In genomic region chr2:10255189-10256030, GRCh38 we compare ENCODE assay signal across 31 cellular contexts. TPM values are rescaled to one million over a fixed set of nuclear protein-coding genes. Genes with fewer than 3 reads are reported as not detected.
DNase-seq lines count a peak whose midpoint lies in the region; ATAC-seq and TF ChIP-seq lines count a peak whose summit lies in the region.
"Had no signal": no experiment of that assay in that cellular context is flagged by ENCODE, and none has a peak within 500 bp of the region (broad histone marks: within the 10 kb centered on the region; RNA-seq: fewer than 3 reads in every experiment).

No MANE protein-coding gene starts in this region.

- ATAC-seq in Right ventricle myocardium superior (ENCODE audit: poor library complexity) (no peak), heart right ventricle (no peak), lower lobe of right lung (no peak), T-helper 17 cell (no peak)
- ATAC-seq: activated CD4-positive, CD25-positive, alpha-beta regulatory T cell treated with anti-CD3 and anti-CD28 coated beads, Interleukin-2, amount 50 U/mL, for 24 hours; activated naive CD4-positive, alpha-beta T cell treated with anti-CD3 and anti-CD28 coated beads, Interleukin-2, amount 50 U/mL, for 72 hours had no signal

- H3K4me1 ChIP-seq in heart right ventricle (no peaks in the 10 kb centered on the region), lower lobe of right lung (peaks cover 9% of the 10 kb centered on the region), spleen (peaks cover 0 to 13% (median 0%) of the 10 kb centered on the region in 6 donors)
- H3K4me1 ChIP-seq: esophagus squamous epithelium, HAP-1, psoas muscle, tibial artery had no signal

- peaks cover 0 to 8% (median 5%) of the 10 kb centered on the region in 11 donors for H3K9me3 ChIP-seq in heart right ventricle
- H3K9me3 ChIP-seq in lower lobe of right lung: peaks cover 4% of the 10 kb centered on the region
- H3K9me3 ChIP-seq in spleen: peaks cover 0 to 8% (median 7%) of the 10 kb centered on the region in 8 donors
- H3K9me3 ChIP-seq in T-helper 17 cell (ENCODE audit: control insufficient read depth, low read length, poor library complexity, severe bottlenecking): no peaks in the 10 kb centered on the region
- H3K9me3 ChIP-seq: HAP-1 had no signal

- peaks cover 6% of the 10 kb centered on the region for H3K9me3 Mint-ChIP-seq in chondrocyte (ENCODE audit: low read depth)

- H3K27ac ChIP-seq in heart right ventricle: no peak overlapping the region
- no peak overlapping the region for H3K27ac ChIP-seq in lower lobe of right lung
- H3K27ac ChIP-seq in spleen: no peak overlapping the region
- H3K27ac ChIP-seq: cardiac muscle cell, esophagus squamous epithelium, hepatocyte, KMS-11, psoas muscle, SK-N-MC, tibial artery had no signal

- H3K4me3 ChIP-seq in heart right ventricle (no peak overlapping the region), lower lobe of right lung (no peak overlapping the region), spleen (no peak overlapping the region)
- H3K4me3 ChIP-seq: cardiac muscle cell, esophagus squamous epithelium, HAP-1, hepatocyte, lung, mucosa of descending colon, psoas muscle, SK-N-MC, tibial artery had no signal

- H3K4me1 Mint-ChIP-seq in chondrocyte (ENCODE audit: low read depth) (no peaks in the 10 kb centered on the region), T-helper 17 cell (peaks cover 3% of the 10 kb centered on the region)
- H3K4me1 Mint-ChIP-seq: neural crest cell had no signal

- TF ChIP-seq POLR2A in spleen (IDR thresholded peaks at IDR 0.05): no peak

- WGBS in heart right ventricle, 2 donors: 81 to 85% methylated on average over 18 of the region's 18 CpGs
- WGBS in spleen, 5 donors: 70 to 83% (median 73%) methylated on average over 14 to 18 of the region's 18 CpGs

- no peak overlapping the region for H3K27ac Mint-ChIP-seq in chondrocyte (ENCODE audit: unreplicated experiment)
- H3K27ac Mint-ChIP-seq in T-helper 17 cell: no peak overlapping the region
- H3K27ac Mint-ChIP-seq: activated naive CD4-positive, alpha-beta T cell treated with anti-CD3 and anti-CD28 coated beads, Interleukin-2, amount 50 U/mL, for 72 hours had no signal

- H3K36me3 Mint-ChIP-seq in chondrocyte (ENCODE audit: low read depth): peaks cover 7% of the 10 kb centered on the region
- peaks cover 2% of the 10 kb centered on the region for H3K36me3 Mint-ChIP-seq in T-helper 17 cell (ENCODE audit: low read depth)

- no peak overlapping the region for H3K4me3 Mint-ChIP-seq in chondrocyte (ENCODE audit: unreplicated experiment)
- no peak overlapping the region for H3K4me3 Mint-ChIP-seq in T-helper 17 cell
- H3K4me3 Mint-ChIP-seq: neural crest cell had no signal

- no peaks in the 10 kb centered on the region for H3K27me3 ChIP-seq in heart right ventricle
- H3K27me3 ChIP-seq in lower lobe of right lung (ENCODE audit: low read depth): no peaks in the 10 kb centered on the region
- H3K27me3 ChIP-seq in spleen (replicated peaks in 1 of 7): peaks cover 0 to 19% (median 0%) of the 10 kb centered on the region in 7 donors
- H3K27me3 ChIP-seq: cardiac muscle cell, hepatocyte had no signal

- H3K36me3 ChIP-seq in heart right ventricle (no peaks in the 10 kb centered on the region), lower lobe of right lung (no peaks in the 10 kb centered on the region), spleen (no peaks in the 10 kb centered on the region)
- H3K36me3 ChIP-seq: cardiac muscle cell, esophagus squamous epithelium, HAP-1, tibial artery had no signal

- DNase-seq in Right ventricle myocardium superior: peak; percentile 25
- no peak for DNase-seq in heart right ventricle
- DNase-seq in chondrocyte (ENCODE audit: low spot score): peak; percentile 69
- DNase-seq in lower lobe of right lung: peak; percentile 31
- DNase-seq in spleen: peak; percentile 75
- DNase-seq in kidney tubule cell (ENCODE audit: low spot score): no peak
- DNase-seq in COR-L47 (lab: John Stamatoyannopoulos, UW): no peak
- DNase-seq in T-helper 17 cell: no peak
- DNase-seq: activated CD4-positive, alpha-beta T cell treated with anti-CD3 and anti-CD28 coated beads, Interleukin-2, amount 50 U/mL, for 48 hours; activated CD8-positive, alpha-beta memory T cell treated with anti-CD3 and anti-CD28 coated beads, Interleukin-2, amount 50 U/mL, for 48 hours; anterior cingulate cortex; DMS153; esophagus squamous epithelium; foreskin melanocyte; MM.1S; NCI-H1436; NCI-H2081 treated with DMSO at 0.1 percent for 48 hours; small intestine; stimulated activated CD4-positive, alpha-beta T cell treated with anti-CD3 and anti-CD28 coated beads, Interleukin-1b, Interleukin-23, amount 100 ng/mL, for 48 hours had no signal

- intact Hi-C loops in Right ventricle myocardium superior (cut with DNase I): no loop called here
- intact Hi-C loops in heart right ventricle (cut with DNase I): no loop called here
- intact Hi-C loops in lower lobe of right lung (cut with DNase I): no loop called here
- intact Hi-C loops in spleen (cut with DNase I; ENCODE audit: low total_unique reads): no loop called here

- TF ChIP-seq CTCF in heart right ventricle (IDR thresholded peaks at IDR 0.05) (no peak), chondrocyte (IDR thresholded peaks at IDR 0.05) (no peak), lower lobe of right lung (IDR thresholded peaks at IDR 0.05) (no peak), spleen (IDR thresholded peaks at IDR 0.05 in 8 of 11, conservative IDR thresholded peaks at IDR 0.05 in 3 of 11) (no peak)

- H3K27me3 Mint-ChIP-seq in chondrocyte (ENCODE audit: low read depth): peaks cover 4% of the 10 kb centered on the region
- H3K27me3 Mint-ChIP-seq in T-helper 17 cell: peaks cover 14% of the 10 kb centered on the region

RNA-seq across cellular contexts. Expression of gene HPCAL1, which starts 47.3 kb away (rescaled TPM):
- 34.3 TPM for total RNA-seq in Right ventricle myocardium superior
- total RNA-seq in heart right ventricle: 10 to 100 TPM; 15.8 to 49.2 (median 22.8) TPM
- 10 to 100 TPM; 31.8 to 46.4 TPM for polyA plus RNA-seq in heart right ventricle
- 18.7 to 44.0 TPM (median 19.3 TPM) in 3 replicates for total RNA-seq in chondrocyte
- total RNA-seq in lower lobe of right lung: 132 TPM
- 10 to 100 TPM; 42.3 to 80.6 (median 57.5) TPM for total RNA-seq in spleen
- polyA plus RNA-seq in spleen: 10 to 100 TPM; 41.9 to 58.5 (median 57.9) TPM
- total RNA-seq in T-helper 17 cell: 10 to 100 TPM; 44.2 TPM

Comparison
In these comparisons a context has a peak if more than half of its experiments do, and no peak if none do; other contexts are left out.
1. DNase-seq: peak in Right ventricle myocardium superior (single experiment), chondrocyte (single experiment), lower lobe of right lung (single experiment) and spleen (single experiment); none in heart right ventricle (0 of 2), kidney tubule cell (single experiment), COR-L47 (single experiment) and T-helper 17 cell (0 of 3).